23 cellular contexts compared by ENCODE assay signal in genomic region chr18:45127395-45127794, GRCh38.
DNase-seq lines count a peak whose midpoint lies in the region; ATAC-seq and TF ChIP-seq lines count a peak whose summit lies in the region.
"Had no signal": no experiment of that assay in that cellular context is flagged by ENCODE, and none has a peak within 500 bp of the region (broad histone marks: within the 10 kb centered on the region; RNA-seq: fewer than 3 reads in every experiment).

No MANE protein-coding gene starts in this region.

- TF ChIP-seq CTCF in HEK293 (tag by site-specific recombination; IDR thresholded peaks at IDR 0.05) (no peak), nephron (IDR thresholded peaks at IDR 0.05; ENCODE audit: unreplicated experiment in 3 of 3) (no peak)

- no peaks in the 10 kb centered on the region for H3K4me1 ChIP-seq in HEK293 (ENCODE audit: control insufficient read depth, insufficient read depth, low read length)
- H3K4me1 ChIP-seq: SJSA1 had no signal

- no peak overlapping the region for H3K4me3 ChIP-seq in HEK293 (ENCODE audit: low read depth, low read length)
- H3K4me3 ChIP-seq: SJSA1 had no signal

- POLR2A ChIA-PET in HEK293 (lab: Yijun Ruan, JAX) = no interaction called here

- no peak for ATAC-seq in HG02678 (IDR thresholded peaks at IDR 0.05; ENCODE audit: unreplicated experiment)
- ATAC-seq: CD8-positive, alpha-beta T cell; Right ventricle myocardium inferior had no signal

- CTCF ChIA-PET in HEK293 (lab: Yijun Ruan, JAX) = interaction anchor here (0.5 to 0.7 kb wide), 2 partner anchors 16 to 41 kb away, joined by 3 to 4 read pairs; no protein-coding TSS in a partner anchor

- no peaks in the 10 kb centered on the region for H3K36me3 ChIP-seq in HEK293 (ENCODE audit: control insufficient read depth in 2 of 2, insufficient read depth in 1 of 2, low read length in 2 of 2)
- H3K36me3 ChIP-seq: SJSA1 had no signal

- no peaks in the 10 kb centered on the region for H3K36me3 Mint-ChIP-seq in nephron (ENCODE audit: low read depth)
- H3K36me3 Mint-ChIP-seq: CD8-positive, alpha-beta T cell had no signal

- DNase-seq in NCI-H69 (lab: John Stamatoyannopoulos, UW) (peak; percentile 85), epidermal melanocyte (ENCODE audit: insufficient read length, low spot score) (peak; percentile 58), mesenteric fat pad (ENCODE audit: low spot score) (no peak), LoVo (ENCODE audit: low spot score) (no peak)
- DNase-seq in stimulated activated CD4-positive, alpha-beta T cell treated with anti-CD3 and anti-CD28 coated beads, Interleukin-4, amount 100 ng/mL, for 24 hours = no peak
- DNase-seq: CD8-positive, alpha-beta T cell; DMS 273 treated with DMSO at 0.1 percent for 48 hours; DMS79; GF-D8; KBM-7; NCI-H1048; NCI-H1694; NCI-H2029 treated with DMSO at 0.1 percent for 48 hours; NCI-H2227 treated with DMSO at 0.1 percent for 48 hours; NCI-H526 treated with DMSO at 0.1 percent for 48 hours; SW 1271 had no signal

- H3K27ac ChIP-seq in HEK293 (ENCODE audit: extremely low read depth, low read depth, low read length) = no peak overlapping the region
- H3K27ac ChIP-seq: C4-2B, SJSA1 had no signal

- H3K27ac Mint-ChIP-seq in nephron = peak overlapping the region; percentile 3 to 47 (median 12)
- H3K27ac Mint-ChIP-seq: B cell; CD8-positive, alpha-beta T cell had no signal

- H3K9me3 ChIP-seq in HEK293 (ENCODE audit: control insufficient read depth, insufficient read depth, low read depth, low read length) = no peaks in the 10 kb centered on the region
- H3K9me3 ChIP-seq: SJSA1 had no signal

- H3K27me3 Mint-ChIP-seq in nephron (ENCODE audit: low read depth) = no peaks in the 10 kb centered on the region

- H3K4me1 Mint-ChIP-seq in nephron = peaks cover 12% of the 10 kb centered on the region
- H3K4me1 Mint-ChIP-seq: B cell had no signal

- H3K4me3 Mint-ChIP-seq in nephron = no peak overlapping the region
- H3K4me3 Mint-ChIP-seq: B cell; CD8-positive, alpha-beta T cell had no signal

- H3K9me3 Mint-ChIP-seq in nephron = peaks cover 2% of the 10 kb centered on the region
- H3K9me3 Mint-ChIP-seq: CD8-positive, alpha-beta T cell had no signal

TF ChIP-seq in HEK293, 187 proteins besides CTCF, POLR2A, EP300 and RAD21:
- TF ChIP-seq ZNF366 (tag by site-specific recombination; conservative IDR thresholded peaks at IDR 0.05) = no peak
- TF ChIP-seq ZNF792 (tag by site-specific recombination; IDR thresholded peaks at IDR 0.05) = no peak
- no peak for TF ChIP-seq IKZF3 (tag by site-specific recombination; IDR thresholded peaks at IDR 0.05)
- no peak for TF ChIP-seq SP7 (tag by site-specific recombination; IDR thresholded peaks at IDR 0.05)
- TF ChIP-seq, protein P1, sequence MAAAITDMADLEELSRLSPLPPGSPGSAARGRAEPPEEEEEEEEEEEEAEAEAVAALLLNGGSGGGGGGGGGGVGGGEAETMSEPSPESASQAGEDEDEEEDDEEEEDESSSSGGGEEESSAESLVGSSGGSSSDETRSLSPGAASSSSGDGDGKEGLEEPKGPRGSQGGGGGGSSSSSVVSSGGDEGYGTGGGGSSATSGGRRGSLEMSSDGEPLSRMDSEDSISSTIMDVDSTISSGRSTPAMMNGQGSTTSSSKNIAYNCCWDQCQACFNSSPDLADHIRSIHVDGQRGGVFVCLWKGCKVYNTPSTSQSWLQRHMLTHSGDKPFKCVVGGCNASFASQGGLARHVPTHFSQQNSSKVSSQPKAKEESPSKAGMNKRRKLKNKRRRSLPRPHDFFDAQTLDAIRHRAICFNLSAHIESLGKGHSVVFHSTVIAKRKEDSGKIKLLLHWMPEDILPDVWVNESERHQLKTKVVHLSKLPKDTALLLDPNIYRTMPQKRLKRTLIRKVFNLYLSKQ (tag by site-specific recombination; IDR thresholded peaks at IDR 0.05; ENCODE audit: borderline replicate concordance) = no peak
- TF ChIP-seq REST (tag by site-specific recombination; IDR thresholded peaks at IDR 0.05) = 0 out of 2 replicates have a peak, but pooled peaks have one; percentile 21
- no peak for TF ChIP-seq ZNF623 (tag by site-specific recombination; IDR thresholded peaks at IDR 0.05)

Comparison
In these comparisons a context has a peak if more than half of its experiments do, and no peak if none do; other contexts are left out.
1. DNase-seq: peak in NCI-H69 (single experiment) and epidermal melanocyte (single experiment); none in stimulated activated CD4-positive, alpha-beta T cell treated with anti-CD3 and anti-CD28 coated beads, Interleukin-4, amount 100 ng/mL, for 24 hours (single experiment), mesenteric fat pad (single experiment) and LoVo (single experiment).